8 cellular contexts compared by ENCODE assay signal in genomic region chr4:158768577-158769174, GRCh38. TPM values are rescaled to one million over a fixed set of nuclear protein-coding genes. Genes with fewer than 3 reads are reported as not detected.
DNase-seq lines count a peak whose midpoint lies in the region; ATAC-seq and TF ChIP-seq lines count a peak whose summit lies in the region.

Gene FNIP2, plus strand, starts transcription at chr4:158769026. Its CDS starts 187 bp downstream, at chr4:158769213.

- no peaks in the 10 kb centered on the region for H3K9me2 ChIP-seq in OCI-LY1 (ENCODE audit: low read depth, low read length)

- H3K9me3 ChIP-seq in OCI-LY1 (ENCODE audit: low read length) (no peaks in the 10 kb centered on the region), esophagus squamous epithelium (no peaks in the 10 kb centered on the region)

- H3K4me3 ChIP-seq in OCI-LY1 (ENCODE audit: low read depth, low read length, poor library complexity, severe bottlenecking): peak within 1 kb of the TSS; percentile 64
- peak within 1 kb of the TSS; percentile 86 to 94 (median 88) for H3K4me3 ChIP-seq in esophagus squamous epithelium

- WGBS in esophagus squamous epithelium, 2 donors: 0% methylated on average over 3 to 4 of the region's 85 CpGs

- intact Hi-C loops in esophagus squamous epithelium (cut with DNase I): no loop called here

- H3K36me3 ChIP-seq in OCI-LY1 (ENCODE audit: insufficient read depth, low read length): no peaks in the 10 kb centered on the region
- H3K36me3 ChIP-seq in esophagus squamous epithelium: no peaks in the 10 kb centered on the region

- H3F3A ChIP-seq in OCI-LY1 (ENCODE audit: insufficient read depth, low read length): no peaks in the 10 kb centered on the region

- H3K79me2 ChIP-seq in OCI-LY1 (ENCODE audit: insufficient read depth, low read length): no peaks in the 10 kb centered on the region

- TF ChIP-seq CTCF in OCI-LY1 (IDR thresholded peaks at IDR 0.05; ENCODE audit: low read length) (no peak), esophagus squamous epithelium (IDR thresholded peaks at IDR 0.05) (no peak)

- ATAC-seq in GM19463 (IDR thresholded peaks at IDR 0.05; ENCODE audit: unreplicated experiment): peak; percentile 84

- DNase-seq in COLO668 (lab: John Stamatoyannopoulos, UW; ENCODE audit: unreplicated experiment) (peak; percentile 86), HK-2 (ENCODE audit: unreplicated experiment) (peak; percentile 68), esophagus squamous epithelium (lab: John Stamatoyannopoulos, UW) (peak; percentile 8), myocyte (ENCODE audit: low read depth) (peak; percentile 80)
- DNase-seq in activated T-cell treated with anti-CD3 and anti-CD28 coated beads, Interleukin-2, amount 50 U/mL, for 48 hours: peak; percentile 70 to 75
- DNase-seq in stimulated activated CD8-positive, alpha-beta memory T cell treated with anti-CD3 and anti-CD28 coated beads, Interleukin-7, amount 100 ng/mL, for 4 hours (ENCODE audit: low read depth in 2 of 2): peak; percentile 14 to 69

- peak within 1 kb of the TSS; percentile 83 for H3K4me2 ChIP-seq in OCI-LY1 (ENCODE audit: low read length)

- peak in 2 of 4 donors; percentile 47 to 54 for TF ChIP-seq POLR2A in esophagus squamous epithelium (IDR thresholded peaks at IDR 0.05)

- peak within 1 kb of the TSS; percentile 56; the same call in 1 of the 2 replicates for H2AFZ ChIP-seq in OCI-LY1 (ENCODE audit: low read length)

- H4K20me1 ChIP-seq in OCI-LY1 (ENCODE audit: insufficient read depth, low read length): no peaks in the 10 kb centered on the region

- H3K27ac ChIP-seq in OCI-LY1 (ENCODE audit: low read depth, low read length, poor library complexity, severe bottlenecking) (no peak within 1 kb of the TSS), esophagus squamous epithelium (peak within 1 kb of the TSS; percentile 84 to 94 (median 92))

- H3K27me3 ChIP-seq in OCI-LY1 (ENCODE audit: insufficient read depth, low read length): 0 out of 2 replicates have a peak, but pooled peaks cover 4% of the 10 kb centered on the region
- H3K27me3 ChIP-seq in esophagus squamous epithelium: no peaks in the 10 kb centered on the region

- H3K4me1 ChIP-seq in OCI-LY1 (ENCODE audit: insufficient read depth, low read length, severe bottlenecking): peaks cover 13% of the 10 kb centered on the region
- peaks cover 3 to 56% (median 17%) of the 10 kb centered on the region in 3 donors for H3K4me1 ChIP-seq in esophagus squamous epithelium

- peak within 1 kb of the TSS; percentile 70 for H3K9ac ChIP-seq in OCI-LY1 (ENCODE audit: low read length)

RNA-seq across cellular contexts. Expression of gene FNIP2, which starts in this region (rescaled TPM):
- total RNA-seq in esophagus squamous epithelium: 10 to 100 TPM in 3 of 4 donors, 1 to 10 TPM in 1; 6.0 to 28.8 (median 12.4) TPM
- total RNA-seq in myocyte: 21.3 and 42.9 TPM in 2 replicates
- polyA plus RNA-seq in myocyte (2012): 21.5 TPM

Comparison
In these comparisons a context has a peak if more than half of its experiments do, and no peak if none do; other contexts are left out.
1. DNase-seq: peak in every context shown above with its lines; median percentile 86 in COLO668; 80 in myocyte; 72 in activated T-cell treated with anti-CD3 and anti-CD28 coated beads, Interleukin-2, amount 50 U/mL, for 48 hours; 68 in HK-2; 42 in stimulated activated CD8-positive, alpha-beta memory T cell treated with anti-CD3 and anti-CD28 coated beads, Interleukin-7, amount 100 ng/mL, for 4 hours; 8 in esophagus squamous epithelium.